In genomic region chr15:94875550-94875949, GRCh38 we compare ENCODE assay signal across 22 cellular contexts.
"Had no signal": no experiment of that assay in that cellular context is flagged by ENCODE, and none has a peak within 500 bp of the region (broad histone marks: within the 10 kb centered on the region; RNA-seq: fewer than 3 reads in every experiment).

No MANE protein-coding gene starts in this region.

- ATAC-seq: HepG2, Panc1, PC-3 had no signal

- H3K4me1 ChIP-seq: SJCRH30 had no signal

- H3K9me3 ChIP-seq: MG63, SJCRH30 had no signal

- H3K36me3 ChIP-seq: MG63, SJCRH30 had no signal

- H3K27ac ChIP-seq: RWPE1, SJCRH30 had no signal

- DNase-seq: IMR-90, Karpas-422, KG1, MG63, NCI-H1092, NCI-H1105 treated with DMSO at 0.1 percent for 48 hours, NCI-H1417 treated with DMSO at 0.1 percent for 48 hours, NCI-H146, NCI-H1694 treated with DMSO at 0.1 percent for 48 hours, NCI-H1930, NCI-H2081, NCI-H2107, NCI-H2227 treated with DMSO at 0.1 percent for 48 hours, NCI-H524, NCI-H526 treated with DMSO at 0.1 percent for 48 hours, NCI-H748 treated with DMSO at 0.1 percent for 48 hours, PC-3, SHP77 treated with DMSO at 0.1 percent for 48 hours, SJCRH30 had no signal

- FAIRE-seq: HepG2 had no signal

- H3K4me3 ChIP-seq: MG63, SJCRH30 had no signal

- H3K27me3 ChIP-seq: MG63, SJCRH30 had no signal
